ENCODE assay signal across 9 cellular contexts in the genomic region with DNA sequence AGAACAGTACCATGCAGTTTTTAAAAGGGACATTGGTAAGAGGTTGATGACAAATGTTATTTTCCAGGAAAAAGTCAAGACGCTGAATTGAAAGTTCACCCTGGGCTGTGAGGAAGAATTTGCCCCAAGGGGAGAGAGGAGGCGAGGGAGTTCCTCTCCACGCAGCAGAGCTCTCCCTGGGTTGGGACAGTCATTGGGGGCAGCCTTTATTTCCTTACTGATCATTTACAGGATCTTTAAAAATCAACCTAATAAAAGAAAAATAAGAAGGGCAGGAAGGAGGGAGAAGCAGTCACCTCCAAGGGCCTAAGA. TPM values are rescaled to one million over a fixed set of nuclear protein-coding genes. Genes with fewer than 3 reads are reported as not detected.
A peak's percentile ranks its signal among the peaks of the same experiment; 100 is the strongest.
DNase-seq lines count a peak whose midpoint lies in the region; ATAC-seq and TF ChIP-seq lines count a peak whose summit lies in the region.
"Had no signal": no experiment of that assay in that cellular context is flagged by ENCODE, and none has a peak within 500 bp of the region (broad histone marks: within the 10 kb centered on the region; RNA-seq: fewer than 3 reads in every experiment).

No MANE protein-coding gene starts in this region.

- no peaks in the 10 kb centered on the region for H3K36me3 Mint-ChIP-seq in CD8-positive, alpha-beta T cell
- H3K36me3 Mint-ChIP-seq in activated naive CD8-positive, alpha-beta T cell: no peaks in the 10 kb centered on the region
- H3K36me3 Mint-ChIP-seq in activated CD4-positive, alpha-beta T cell treated with anti-CD3 and anti-CD28 coated beads for 36 hours (ENCODE audit: low read depth): no peaks in the 10 kb centered on the region

- no peak overlapping the region for H2BK5ac ChIP-seq in trophoblast cell (ENCODE audit: low read depth, low read length, poor library complexity)

- no peak for TF ChIP-seq CTCF in CD8-positive, alpha-beta T cell (IDR thresholded peaks at IDR 0.05)

- H3K27me3 Mint-ChIP-seq in CD8-positive, alpha-beta T cell (ENCODE audit: low read depth): peaks cover 37% of the 10 kb centered on the region
- peaks cover 20% of the 10 kb centered on the region for H3K27me3 Mint-ChIP-seq in activated naive CD8-positive, alpha-beta T cell
- peaks cover 26% of the 10 kb centered on the region for H3K27me3 Mint-ChIP-seq in activated CD4-positive, alpha-beta T cell treated with anti-CD3 and anti-CD28 coated beads for 36 hours

- no peaks in the 10 kb centered on the region for H3K36me3 ChIP-seq in CD8-positive, alpha-beta T cell (ENCODE audit: insufficient read depth, low read length)
- H3K36me3 ChIP-seq in trophoblast cell (ENCODE audit: control insufficient read depth in 1 of 2, insufficient read depth in 2 of 2, low read length in 2 of 2): no peaks in the 10 kb centered on the region

- no peak overlapping the region for H2AK5ac ChIP-seq in trophoblast cell (ENCODE audit: low read length)

- H3K79me1 ChIP-seq in trophoblast cell (ENCODE audit: low read length): no peaks in the 10 kb centered on the region

- peaks cover 8% of the 10 kb centered on the region for H3K4me1 Mint-ChIP-seq in CD8-positive, alpha-beta T cell (ENCODE audit: low read depth)
- H3K4me1 Mint-ChIP-seq in activated naive CD8-positive, alpha-beta T cell (ENCODE audit: low read depth): peaks cover 7% of the 10 kb centered on the region
- H3K4me1 Mint-ChIP-seq in activated CD4-positive, alpha-beta T cell treated with anti-CD3 and anti-CD28 coated beads for 36 hours: peaks cover 4% of the 10 kb centered on the region

- intact Hi-C loops in CD8-positive, alpha-beta T cell (cut with DNase I, micrococcal nuclease): no loop called here
- intact Hi-C loops in left ventricle myocardium superior (cut with micrococcal nuclease): no loop called here
- intact Hi-C loops in activated CD4-positive, alpha-beta T cell treated with anti-CD3 and anti-CD28 coated beads for 36 hours (cut with DNase I, micrococcal nuclease): no loop called here

- no peak overlapping the region for H4K8ac ChIP-seq in trophoblast cell (ENCODE audit: low read depth, low read length)

- no peaks in the 10 kb centered on the region for H3K79me2 ChIP-seq in trophoblast cell (ENCODE audit: control insufficient read depth, insufficient read depth, low read length, poor library complexity)

- H3K18ac ChIP-seq in trophoblast cell (ENCODE audit: low read length): no peak overlapping the region

- H3K4me2 ChIP-seq in trophoblast cell (ENCODE audit: low read length): peak overlapping the region; percentile 60

- CTCF ChIA-PET in CD8-positive, alpha-beta T cell (lab: Charles Lee): interaction anchor here (0.8 to 2.0 kb wide), 4 partner anchors 12 to 21 kb away, joined by 3 to 7 read pairs (median 3); no protein-coding TSS in a partner anchor
- CTCF ChIA-PET in activated CD4-positive, alpha-beta T cell treated with anti-CD3 and anti-CD28 coated beads for 36 hours (lab: Charles Lee): no interaction called here

- peaks cover 6% of the 10 kb centered on the region for H3K4me1 ChIP-seq in CD8-positive, alpha-beta T cell (ENCODE audit: insufficient read depth, low read length)
- H3K4me1 ChIP-seq in trophoblast cell (ENCODE audit: control insufficient read depth in 1 of 2, insufficient read depth in 2 of 2, low read length in 2 of 2): peaks cover 2 to 4% of the 10 kb centered on the region in 2 experiments

- H2AFZ ChIP-seq in trophoblast cell (ENCODE audit: insufficient read depth, low read length, poor library complexity): no peak overlapping the region

- no CpG with 5 or more reads among the region's 3 CpGs for WGBS in trophoblast cell (ENCODE audit: extremely low coverage, insufficient coverage, insufficient read length)

- no peak overlapping the region for H3K4ac ChIP-seq in trophoblast cell (ENCODE audit: low read depth, low read length)

- no peak overlapping the region for H2BK12ac ChIP-seq in trophoblast cell (ENCODE audit: low read length)

- peak overlapping the region; percentile 19 for H3K4me3 Mint-ChIP-seq in CD8-positive, alpha-beta T cell
- H3K4me3 Mint-ChIP-seq in activated naive CD8-positive, alpha-beta T cell: peak overlapping the region; percentile 68
- no peak overlapping the region for H3K4me3 Mint-ChIP-seq in activated CD4-positive, alpha-beta T cell treated with anti-CD3 and anti-CD28 coated beads for 36 hours

- no peak for ATAC-seq in CD8-positive, alpha-beta T cell
- ATAC-seq in left ventricle myocardium superior (peak; percentile 2), HG03378 (IDR thresholded peaks at IDR 0.05; ENCODE audit: unreplicated experiment) (no peak), GM21576 (IDR thresholded peaks at IDR 0.05; ENCODE audit: unreplicated experiment) (no peak)
- no peak for ATAC-seq in activated CD4-positive, alpha-beta T cell treated with anti-CD3 and anti-CD28 coated beads for 36 hours

- no peak overlapping the region for H4K91ac ChIP-seq in trophoblast cell (ENCODE audit: low read depth, low read length)

- H4K12ac ChIP-seq in trophoblast cell (ENCODE audit: low read depth, low read length): no peak overlapping the region

- no peaks in the 10 kb centered on the region for H3K9me3 ChIP-seq in CD8-positive, alpha-beta T cell (ENCODE audit: low read length)
- H3K9me3 ChIP-seq in trophoblast cell (ENCODE audit: insufficient read depth, low read depth, low read length): peaks cover 6% of the 10 kb centered on the region

- no peak overlapping the region for H2BK120ac ChIP-seq in trophoblast cell (ENCODE audit: insufficient read depth, low read length, poor library complexity)

- no peak overlapping the region for H3K4me3 ChIP-seq in CD8-positive, alpha-beta T cell (ENCODE audit: low read depth, low read length)
- H3K4me3 ChIP-seq in trophoblast cell (ENCODE audit: low read depth, low read length): no peak overlapping the region

- POLR2A ChIA-PET in CD8-positive, alpha-beta T cell (lab: Charles Lee): interaction anchor here (0.6 kb wide), 1 partner anchor 294 kb away, joined by 3 read pairs; no protein-coding TSS in a partner anchor
- POLR2A ChIA-PET in activated CD4-positive, alpha-beta T cell treated with anti-CD3 and anti-CD28 coated beads for 36 hours (lab: Charles Lee): no interaction called here

- no peak overlapping the region for H3K27ac ChIP-seq in CD8-positive, alpha-beta T cell (ENCODE audit: low read depth, low read length)
- no peak overlapping the region for H3K27ac ChIP-seq in trophoblast cell (ENCODE audit: low read depth, low read length)

- no peaks in the 10 kb centered on the region for H3K9me3 Mint-ChIP-seq in CD8-positive, alpha-beta T cell
- H3K9me3 Mint-ChIP-seq in activated naive CD8-positive, alpha-beta T cell (ENCODE audit: low read depth): no peaks in the 10 kb centered on the region
- no peaks in the 10 kb centered on the region for H3K9me3 Mint-ChIP-seq in activated CD4-positive, alpha-beta T cell treated with anti-CD3 and anti-CD28 coated beads for 36 hours (ENCODE audit: low read depth)

- DNase-seq in CD8-positive, alpha-beta T cell: no peak
- DNase-seq in left ventricle myocardium superior (no peak), trophoblast cell (no peak)
- no peak for DNase-seq in activated CD4-positive, alpha-beta T cell treated with anti-CD3 and anti-CD28 coated beads for 36 hours
- no peak for DNase-seq in activated CD4-positive, alpha-beta T cell treated with anti-CD3 and anti-CD28 coated beads, Interleukin-2, amount 50 U/mL, for 4 hours
- DNase-seq: activated CD4-positive, alpha-beta T cell treated with anti-CD3 and anti-CD28 coated beads, Interleukin-2, amount 50 U/mL, for 48 hours had no signal

- H3K27ac Mint-ChIP-seq in CD8-positive, alpha-beta T cell: no peak overlapping the region
- no peak overlapping the region for H3K27ac Mint-ChIP-seq in activated naive CD8-positive, alpha-beta T cell
- no peak overlapping the region for H3K27ac Mint-ChIP-seq in activated CD4-positive, alpha-beta T cell treated with anti-CD3 and anti-CD28 coated beads for 36 hours

- peaks cover 11% of the 10 kb centered on the region for H3K27me3 ChIP-seq in CD8-positive, alpha-beta T cell (ENCODE audit: insufficient read depth, low read length)
- H3K27me3 ChIP-seq in trophoblast cell (ENCODE audit: insufficient read depth, low read length): peaks cover 30% of the 10 kb centered on the region

- H3K23ac ChIP-seq in trophoblast cell (ENCODE audit: low read length): no peak overlapping the region

- H3K9ac ChIP-seq in trophoblast cell (ENCODE audit: low read length): no peak overlapping the region

- H3K14ac ChIP-seq in trophoblast cell (ENCODE audit: low read length): no peak overlapping the region

RNA-seq across cellular contexts. Expression of a gene that starts 49.9 kb away (rescaled TPM):
- not detected for total RNA-seq in CD8-positive, alpha-beta T cell
- total RNA-seq in left ventricle myocardium superior: not detected
- 5.9 and 6.1 TPM in 2 replicates for polyA plus RNA-seq in trophoblast cell (2013)
- total RNA-seq in activated CD4-positive, alpha-beta T cell treated with anti-CD3 and anti-CD28 coated beads for 36 hours: not detected
